Comparison of ENCODE assay signal across 33 cellular contexts in genomic region chr9:80147866-80148265, GRCh38.
"Had no signal": no experiment of that assay in that cellular context is flagged by ENCODE, and none has a peak within 500 bp of the region (broad histone marks: within the 10 kb centered on the region; RNA-seq: fewer than 3 reads in every experiment).

No MANE protein-coding gene starts in this region.

- H3K27ac Mint-ChIP-seq: activated B cell treated with CpG ODN at 0.5 μM for 24 hours; activated CD4-positive, alpha-beta memory T cell treated with anti-CD3 and anti-CD28 coated beads, Interleukin-2, amount 10 ng/mL, durations not matched to agents 7 days and 5 days; activated CD8-positive, alpha-beta memory T cell treated with anti-CD3 and anti-CD28 coated beads, Interleukin-2, amount 10 ng/mL, durations not matched to agents 7 days and 5 days; activated naive CD4-positive, alpha-beta T cell treated with anti-CD3 and anti-CD28 coated beads, Interleukin-2, amount 10 ng/mL, durations not matched to agents 7 days and 5 days; activated naive CD8-positive, alpha-beta T cell; activated naive CD8-positive, alpha-beta T cell treated with anti-CD3 and anti-CD28 coated beads, Interleukin-2, amount 50 U/mL, for 24 hours had no signal

- H3K27me3 Mint-ChIP-seq: activated B cell treated with CpG ODN at 0.5 μM for 24 hours; activated CD4-positive, alpha-beta memory T cell treated with anti-CD3 and anti-CD28 coated beads, Interleukin-2, amount 10 ng/mL, durations not matched to agents 7 days and 5 days; activated CD8-positive, alpha-beta memory T cell treated with anti-CD3 and anti-CD28 coated beads, Interleukin-2, amount 10 ng/mL, durations not matched to agents 7 days and 5 days; activated naive CD4-positive, alpha-beta T cell treated with anti-CD3 and anti-CD28 coated beads, Interleukin-2, amount 10 ng/mL, durations not matched to agents 7 days and 5 days; activated naive CD8-positive, alpha-beta T cell; activated naive CD8-positive, alpha-beta T cell treated with anti-CD3 and anti-CD28 coated beads, Interleukin-2, amount 50 U/mL, for 24 hours had no signal

- H3K4me1 Mint-ChIP-seq: activated CD4-positive, alpha-beta memory T cell treated with anti-CD3 and anti-CD28 coated beads, Interleukin-2, amount 10 ng/mL, durations not matched to agents 7 days and 5 days; activated CD8-positive, alpha-beta memory T cell treated with anti-CD3 and anti-CD28 coated beads, Interleukin-2, amount 10 ng/mL, durations not matched to agents 7 days and 5 days; activated naive CD4-positive, alpha-beta T cell treated with anti-CD3 and anti-CD28 coated beads, Interleukin-2, amount 10 ng/mL, durations not matched to agents 7 days and 5 days; activated naive CD8-positive, alpha-beta T cell treated with anti-CD3 and anti-CD28 coated beads, Interleukin-2, amount 50 U/mL, for 24 hours had no signal

- ATAC-seq: activated CD8-positive, alpha-beta memory T cell treated with anti-CD3 and anti-CD28 coated beads, Interleukin-2, amount 10 ng/mL, durations not matched to agents 7 days and 5 days; activated naive CD8-positive, alpha-beta T cell treated with anti-CD3 and anti-CD28 coated beads, Interleukin-2, amount 50 U/mL, for 24 hours had no signal

- H3K4me2 ChIP-seq: PC-9 had no signal

- H3K36me3 Mint-ChIP-seq: activated CD8-positive, alpha-beta memory T cell treated with anti-CD3 and anti-CD28 coated beads, Interleukin-2, amount 10 ng/mL, durations not matched to agents 7 days and 5 days; activated naive CD4-positive, alpha-beta T cell treated with anti-CD3 and anti-CD28 coated beads, Interleukin-2, amount 10 ng/mL, durations not matched to agents 7 days and 5 days; activated naive CD8-positive, alpha-beta T cell; brain had no signal

- H2AFZ ChIP-seq: PC-9 had no signal

- DNase-seq: activated B cell treated with CpG ODN at 0.5 μM for 24 hours; activated CD4-positive, alpha-beta memory T cell treated with anti-CD3 and anti-CD28 coated beads, Interleukin-2, amount 10 ng/mL, durations not matched to agents 7 days and 5 days; activated CD4-positive, alpha-beta T cell treated with anti-CD3 and anti-CD28 coated beads for 48 hours; activated CD4-positive, CD25-positive, alpha-beta regulatory T cell treated with anti-CD3 and anti-CD28 coated beads, Interleukin-2, amount 50 U/mL, for 72 hours; activated CD8-positive, alpha-beta memory T cell treated with anti-CD3 and anti-CD28 coated beads for 24 hours; activated CD8-positive, alpha-beta memory T cell treated with anti-CD3 and anti-CD28 coated beads, Interleukin-2, amount 10 ng/mL, durations not matched to agents 7 days and 5 days; activated CD8-positive, alpha-beta memory T cell treated with anti-CD3 and anti-CD28 coated beads, Interleukin-2, amount 50 U/mL, for 48 hours; activated effector memory CD4-positive, alpha-beta T cell treated with Interleukin-2 at 50 U/mL for 16 hours; activated naive CD4-positive, alpha-beta T cell treated with anti-CD3 and anti-CD28 coated beads, Interleukin-2, amount 10 ng/mL, durations not matched to agents 7 days and 5 days; activated naive CD8-positive, alpha-beta T cell treated with anti-CD3 and anti-CD28 coated beads, Interleukin-2, amount 50 U/mL, for 24 hours; activated T-cell treated with anti-CD3 and anti-CD28 coated beads, Interleukin-2, amount 50 U/mL, for 48 hours; anterior cingulate cortex; central memory CD4-positive, alpha-beta T cell; Karpas-422; KBM-7; NCI-H1105; NCI-H1417 treated with DMSO at 0.1 percent for 48 hours; NCI-H1694; NCI-H1930; NCI-H2081 treated with DMSO at 0.1 percent for 48 hours; NCI-H226; NCI-H446 treated with DMSO at 0.1 percent for 48 hours; NCI-H524; NCI-H69; NK-92 treated with Interleukin-12 subunit alpha and Interleukin-12 subunit beta, amount 100 ng/mL, for 24 hours; PC-9; Right ventricle myocardium superior; SW 1271; T-helper 1 cell; T-helper 2 cell; T-helper 9 cell had no signal

- H3K27ac ChIP-seq: PC-9 had no signal

- H3K4me3 Mint-ChIP-seq: activated B cell treated with CpG ODN at 0.5 μM for 24 hours; activated CD4-positive, alpha-beta memory T cell treated with anti-CD3 and anti-CD28 coated beads, Interleukin-2, amount 10 ng/mL, durations not matched to agents 7 days and 5 days; activated CD8-positive, alpha-beta memory T cell treated with anti-CD3 and anti-CD28 coated beads, Interleukin-2, amount 10 ng/mL, durations not matched to agents 7 days and 5 days; activated naive CD4-positive, alpha-beta T cell treated with anti-CD3 and anti-CD28 coated beads, Interleukin-2, amount 10 ng/mL, durations not matched to agents 7 days and 5 days; activated naive CD8-positive, alpha-beta T cell; activated naive CD8-positive, alpha-beta T cell treated with anti-CD3 and anti-CD28 coated beads, Interleukin-2, amount 50 U/mL, for 24 hours had no signal

- H3K4me3 ChIP-seq: PC-9 had no signal

- H3K9me3 Mint-ChIP-seq: activated naive CD4-positive, alpha-beta T cell treated with anti-CD3 and anti-CD28 coated beads, Interleukin-2, amount 10 ng/mL, durations not matched to agents 7 days and 5 days had no signal
